Comparison of ENCODE assay signal across 1 cellular context in genomic region chr20:5608448-5609161, GRCh38.
TF ChIP-seq lines count a peak whose summit lies in the region.

No MANE protein-coding gene starts in this region.

TF ChIP-seq in GM12878, 131 proteins besides CTCF, POLR2A, EP300 and RAD21 (continued from another document and continues in another):
- TF ChIP-seq, protein P1, sequence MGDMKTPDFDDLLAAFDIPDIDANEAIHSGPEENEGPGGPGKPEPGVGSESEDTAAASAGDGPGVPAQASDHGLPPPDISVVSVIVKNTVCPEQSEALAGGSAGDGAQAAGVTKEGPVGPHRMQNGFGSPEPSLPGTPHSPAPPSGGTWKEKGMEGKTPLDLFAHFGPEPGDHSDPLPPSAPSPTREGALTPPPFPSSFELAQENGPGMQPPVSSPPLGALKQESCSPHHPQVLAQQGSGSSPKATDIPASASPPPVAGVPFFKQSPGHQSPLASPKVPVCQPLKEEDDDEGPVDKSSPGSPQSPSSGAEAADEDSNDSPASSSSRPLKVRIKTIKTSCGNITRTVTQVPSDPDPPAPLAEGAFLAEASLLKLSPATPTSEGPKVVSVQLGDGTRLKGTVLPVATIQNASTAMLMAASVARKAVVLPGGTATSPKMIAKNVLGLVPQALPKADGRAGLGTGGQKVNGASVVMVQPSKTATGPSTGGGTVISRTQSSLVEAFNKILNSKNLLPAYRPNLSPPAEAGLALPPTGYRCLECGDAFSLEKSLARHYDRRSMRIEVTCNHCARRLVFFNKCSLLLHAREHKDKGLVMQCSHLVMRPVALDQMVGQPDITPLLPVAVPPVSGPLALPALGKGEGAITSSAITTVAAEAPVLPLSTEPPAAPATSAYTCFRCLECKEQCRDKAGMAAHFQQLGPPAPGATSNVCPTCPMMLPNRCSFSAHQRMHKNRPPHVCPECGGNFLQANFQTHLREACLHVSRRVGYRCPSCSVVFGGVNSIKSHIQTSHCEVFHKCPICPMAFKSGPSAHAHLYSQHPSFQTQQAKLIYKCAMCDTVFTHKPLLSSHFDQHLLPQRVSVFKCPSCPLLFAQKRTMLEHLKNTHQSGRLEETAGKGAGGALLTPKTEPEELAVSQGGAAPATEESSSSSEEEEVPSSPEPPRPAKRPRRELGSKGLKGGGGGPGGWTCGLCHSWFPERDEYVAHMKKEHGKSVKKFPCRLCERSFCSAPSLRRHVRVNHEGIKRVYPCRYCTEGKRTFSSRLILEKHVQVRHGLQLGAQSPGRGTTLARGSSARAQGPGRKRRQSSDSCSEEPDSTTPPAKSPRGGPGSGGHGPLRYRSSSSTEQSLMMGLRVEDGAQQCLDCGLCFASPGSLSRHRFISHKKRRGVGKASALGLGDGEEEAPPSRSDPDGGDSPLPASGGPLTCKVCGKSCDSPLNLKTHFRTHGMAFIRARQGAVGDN (IDR thresholded peaks at IDR 0.05): no peak; the same call in 1 of the 2 replicates
- TF ChIP-seq GABPA (IDR thresholded peaks at IDR 0.05; ENCODE audit: low read depth): no peak
- TF ChIP-seq HCFC1 (IDR thresholded peaks at IDR 0.05; ENCODE audit: low read length): no peak
- no peak for TF ChIP-seq CEBPB (IDR thresholded peaks at IDR 0.05; ENCODE audit: borderline replicate concordance in 1 of 2, low read depth in 2 of 2, low read length in 2 of 2)
- no peak for TF ChIP-seq FOXK2 (IDR thresholded peaks at IDR 0.05)
- TF ChIP-seq NFIC (IDR thresholded peaks at IDR 0.05; ENCODE audit: low read depth, low read length): peak; percentile 36; the same call in 1 of the 2 replicates
- TF ChIP-seq PML (IDR thresholded peaks at IDR 0.05; ENCODE audit: low read length): no peak; the same call in none of the 2 replicates
- no peak for TF ChIP-seq SUZ12 (IDR thresholded peaks at IDR 0.05; ENCODE audit: unreplicated experiment)
- no peak for TF ChIP-seq POLR2AphosphoS5 (IDR thresholded peaks at IDR 0.05; ENCODE audit: low read length)
- TF ChIP-seq NR2C1 (IDR thresholded peaks at IDR 0.05): no peak
- no peak for TF ChIP-seq RELA (IDR thresholded peaks at IDR 0.05; ENCODE audit: borderline replicate concordance, partially characterized antibody)
- TF ChIP-seq JUNB (IDR thresholded peaks at IDR 0.05): peak; percentile 30
- TF ChIP-seq BCL11A (IDR thresholded peaks at IDR 0.05; ENCODE audit: low read depth, low read length): no peak
- TF ChIP-seq, protein P2, sequence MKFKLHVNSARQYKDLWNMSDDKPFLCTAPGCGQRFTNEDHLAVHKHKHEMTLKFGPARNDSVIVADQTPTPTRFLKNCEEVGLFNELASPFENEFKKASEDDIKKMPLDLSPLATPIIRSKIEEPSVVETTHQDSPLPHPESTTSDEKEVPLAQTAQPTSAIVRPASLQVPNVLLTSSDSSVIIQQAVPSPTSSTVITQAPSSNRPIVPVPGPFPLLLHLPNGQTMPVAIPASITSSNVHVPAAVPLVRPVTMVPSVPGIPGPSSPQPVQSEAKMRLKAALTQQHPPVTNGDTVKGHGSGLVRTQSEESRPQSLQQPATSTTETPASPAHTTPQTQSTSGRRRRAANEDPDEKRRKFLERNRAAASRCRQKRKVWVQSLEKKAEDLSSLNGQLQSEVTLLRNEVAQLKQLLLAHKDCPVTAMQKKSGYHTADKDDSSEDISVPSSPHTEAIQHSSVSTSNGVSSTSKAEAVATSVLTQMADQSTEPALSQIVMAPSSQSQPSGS (IDR thresholded peaks at IDR 0.05; ENCODE audit: low read length): no peak; the same call in 1 of the 2 replicates
- TF ChIP-seq SP1 (IDR thresholded peaks at IDR 0.05; ENCODE audit: low read depth, low read length): no peak
- no peak for TF ChIP-seq SIX5 (IDR thresholded peaks at IDR 0.05; ENCODE audit: low read depth, low read length, severe bottlenecking)
- no peak for TF ChIP-seq FOS (IDR thresholded peaks at IDR 0.05; ENCODE audit: borderline replicate concordance, extremely low read depth, insufficient read length)
- TF ChIP-seq ZNF274 (IDR thresholded peaks at IDR 0.05; ENCODE audit: insufficient read depth, insufficient read length): no peak
- TF ChIP-seq SMC3 (IDR thresholded peaks at IDR 0.05; ENCODE audit: borderline replicate concordance, low read length): no peak
- TF ChIP-seq CHD1 (IDR thresholded peaks at IDR 0.05; ENCODE audit: low read depth, low read length): 0 out of 2 replicates have a peak, but pooled peaks have one; percentile 16
- no peak for TF ChIP-seq GATAD2B (conservative IDR thresholded peaks at IDR 0.05; ENCODE audit: low read depth)
- TF ChIP-seq, protein P3, sequence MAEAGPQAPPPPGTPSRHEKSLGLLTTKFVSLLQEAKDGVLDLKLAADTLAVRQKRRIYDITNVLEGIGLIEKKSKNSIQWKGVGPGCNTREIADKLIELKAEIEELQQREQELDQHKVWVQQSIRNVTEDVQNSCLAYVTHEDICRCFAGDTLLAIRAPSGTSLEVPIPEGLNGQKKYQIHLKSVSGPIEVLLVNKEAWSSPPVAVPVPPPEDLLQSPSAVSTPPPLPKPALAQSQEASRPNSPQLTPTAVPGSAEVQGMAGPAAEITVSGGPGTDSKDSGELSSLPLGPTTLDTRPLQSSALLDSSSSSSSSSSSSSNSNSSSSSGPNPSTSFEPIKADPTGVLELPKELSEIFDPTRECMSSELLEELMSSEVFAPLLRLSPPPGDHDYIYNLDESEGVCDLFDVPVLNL (IDR thresholded peaks at IDR 0.05; ENCODE audit: low read depth, low read length): no peak
- TF ChIP-seq CUX1 (IDR thresholded peaks at IDR 0.05; ENCODE audit: insufficient replicate concordance, low read depth, low read length): no peak
- TF ChIP-seq YY1 (IDR thresholded peaks at IDR 0.05; ENCODE audit: low read depth, low read length): no peak
- no peak for TF ChIP-seq CBX5 (IDR thresholded peaks at IDR 0.05; ENCODE audit: low read depth)
- no peak for TF ChIP-seq KLF5 (IDR thresholded peaks at IDR 0.05; ENCODE audit: partially characterized antibody)
- TF ChIP-seq NR2F1 (conservative IDR thresholded peaks at IDR 0.05): no peak
- no peak for TF ChIP-seq PAX5 (IDR thresholded peaks at IDR 0.05; ENCODE audit: borderline replicate concordance, low read depth, low read length)
- peak; percentile 6 to 26; a peak in 1 of 4 replicates for TF ChIP-seq IKZF2 (IDR thresholded peaks at IDR 0.05)
- TF ChIP-seq CHD2 (IDR thresholded peaks at IDR 0.05; ENCODE audit: borderline replicate concordance, low read depth, low read length): no peak
- no peak for TF ChIP-seq STAT1 (conservative IDR thresholded peaks at IDR 0.05)
- no peak for TF ChIP-seq ESRRA (IDR thresholded peaks at IDR 0.05; ENCODE audit: low read length)
- TF ChIP-seq MEF2B (IDR thresholded peaks at IDR 0.05; ENCODE audit: partially characterized antibody, poor library complexity, severe bottlenecking): no peak
- no peak for TF ChIP-seq SMARCA5 (IDR thresholded peaks at IDR 0.05)
- TF ChIP-seq MXI1 (IDR thresholded peaks at IDR 0.05; ENCODE audit: low read depth, low read length): no peak
- TF ChIP-seq YBX1 (IDR thresholded peaks at IDR 0.05): no peak
- no peak for TF ChIP-seq SREBF1 (IDR thresholded peaks at IDR 0.05; ENCODE audit: low read length)
- TF ChIP-seq, protein P4, sequence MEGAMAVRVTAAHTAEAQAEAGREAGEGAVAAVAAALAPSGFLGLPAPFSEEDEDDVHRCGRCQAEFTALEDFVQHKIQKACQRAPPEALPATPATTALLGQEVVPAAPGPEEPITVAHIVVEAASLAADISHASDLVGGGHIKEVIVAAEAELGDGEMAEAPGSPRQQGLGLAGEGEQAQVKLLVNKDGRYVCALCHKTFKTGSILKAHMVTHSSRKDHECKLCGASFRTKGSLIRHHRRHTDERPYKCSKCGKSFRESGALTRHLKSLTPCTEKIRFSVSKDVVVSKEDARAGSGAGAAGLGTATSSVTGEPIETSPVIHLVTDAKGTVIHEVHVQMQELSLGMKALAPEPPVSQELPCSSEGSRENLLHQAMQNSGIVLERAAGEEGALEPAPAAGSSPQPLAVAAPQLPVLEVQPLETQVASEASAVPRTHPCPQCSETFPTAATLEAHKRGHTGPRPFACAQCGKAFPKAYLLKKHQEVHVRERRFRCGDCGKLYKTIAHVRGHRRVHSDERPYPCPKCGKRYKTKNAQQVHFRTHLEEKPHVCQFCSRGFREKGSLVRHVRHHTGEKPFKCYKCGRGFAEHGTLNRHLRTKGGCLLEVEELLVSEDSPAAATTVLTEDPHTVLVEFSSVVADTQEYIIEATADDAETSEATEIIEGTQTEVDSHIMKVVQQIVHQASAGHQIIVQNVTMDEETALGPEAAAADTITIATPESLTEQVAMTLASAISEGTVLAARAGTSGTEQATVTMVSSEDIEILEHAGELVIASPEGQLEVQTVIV (IDR thresholded peaks at IDR 0.05; ENCODE audit: borderline replicate concordance, partially characterized antibody): no peak
- TF ChIP-seq MAX (IDR thresholded peaks at IDR 0.05; ENCODE audit: low read depth, low read length): no peak
- 0 out of 2 replicates have a peak, but pooled peaks have one; percentile 23 for TF ChIP-seq POLR2AphosphoS2 (IDR thresholded peaks at IDR 0.05; ENCODE audit: low read depth, low read length)
- peak in 1 of 2 experiments; percentile 29; a peak in 1 of 4 replicates for TF ChIP-seq BHLHE40 (IDR thresholded peaks at IDR 0.05; ENCODE audit: borderline replicate concordance in 1 of 2, low read depth in 2 of 2, low read length in 1 of 2)
- TF ChIP-seq EGR1 (IDR thresholded peaks at IDR 0.05; ENCODE audit: borderline replicate concordance in 1 of 2, low read depth in 2 of 2, low read length in 2 of 2): no peak
- TF ChIP-seq TARDBP (IDR thresholded peaks at IDR 0.05; ENCODE audit: borderline replicate concordance): no peak
- TF ChIP-seq MYC (IDR thresholded peaks at IDR 0.05; ENCODE audit: insufficient read depth, insufficient read length, insufficient replicate concordance, low read length, severe bottlenecking): no peak
- TF ChIP-seq MTA2 (IDR thresholded peaks at IDR 0.05; ENCODE audit: low read depth): no peak
- TF ChIP-seq, protein P5, sequence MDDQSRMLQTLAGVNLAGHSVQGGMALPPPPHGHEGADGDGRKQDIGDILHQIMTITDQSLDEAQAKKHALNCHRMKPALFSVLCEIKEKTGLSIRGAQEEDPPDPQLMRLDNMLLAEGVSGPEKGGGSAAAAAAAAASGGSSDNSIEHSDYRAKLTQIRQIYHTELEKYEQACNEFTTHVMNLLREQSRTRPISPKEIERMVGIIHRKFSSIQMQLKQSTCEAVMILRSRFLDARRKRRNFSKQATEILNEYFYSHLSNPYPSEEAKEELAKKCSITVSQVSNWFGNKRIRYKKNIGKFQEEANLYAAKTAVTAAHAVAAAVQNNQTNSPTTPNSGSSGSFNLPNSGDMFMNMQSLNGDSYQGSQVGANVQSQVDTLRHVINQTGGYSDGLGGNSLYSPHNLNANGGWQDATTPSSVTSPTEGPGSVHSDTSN (IDR thresholded peaks at IDR 0.05; ENCODE audit: insufficient replicate concordance, low read depth, low read length): no peak
- no peak for TF ChIP-seq NKRF (conservative IDR thresholded peaks at IDR 0.05)
- TF ChIP-seq RBBP5 (conservative IDR thresholded peaks at IDR 0.05): no peak
- no peak for TF ChIP-seq ZBED1 (IDR thresholded peaks at IDR 0.05; ENCODE audit: borderline replicate concordance)
- no peak for TF ChIP-seq ETV6 (conservative IDR thresholded peaks at IDR 0.05 in 1 of 2, IDR thresholded peaks at IDR 0.05 in 1 of 2; ENCODE audit: borderline replicate concordance in 1 of 2, low read depth in 1 of 2)
